In genomic region chr9:32571969-32572899, GRCh38 we compare ENCODE assay signal across 8 cellular contexts. TPM values are rescaled to one million over a fixed set of nuclear protein-coding genes. Genes with fewer than 3 reads are reported as not detected.
A peak's percentile ranks its signal among the peaks of the same experiment; 100 is the strongest.
DNase-seq lines count a peak whose midpoint lies in the region; ATAC-seq and TF ChIP-seq lines count a peak whose summit lies in the region.

No MANE protein-coding gene starts in this region.

- peak; percentile 79 for DNase-seq in AG08396 (ENCODE audit: low spot score)
- peak; percentile 50 for DNase-seq in NCI-H2196 (lab: John Stamatoyannopoulos, UW; ENCODE audit: unreplicated experiment)
- peak; percentile 52 to 54 for DNase-seq in activated CD4-positive, alpha-beta T cell treated with anti-CD3 and anti-CD28 coated beads for 24 hours (ENCODE audit: low read depth in 2 of 2)
- no peak for DNase-seq in coronary artery (ENCODE audit: low spot score)
- peak in 1 of 2 donors; percentile 52 for DNase-seq in left lung
- DNase-seq in stimulated activated CD4-positive, alpha-beta T cell treated with anti-CD3 and anti-CD28 coated beads, Interleukin-4, amount 100 ng/mL, for 4 hours = peak; percentile 58 to 81

- H3K27me3 ChIP-seq in left lung = no peaks in the 10 kb centered on the region

- intact Hi-C loops in left lung (cut with DNase I) = loop anchor here (10.0 kb wide), 2 partner anchors 137 to 187 kb away; partner anchors contain the start of gene ACO1 (in 1 of the 2)

- H3K4me3 ChIP-seq in coronary artery (peak overlapping the region; percentile 92), left lung (peak overlapping the region; percentile 74 to 81)

- peaks cover 19 to 34% of the 10 kb centered on the region in 2 donors for H3K4me1 ChIP-seq in left lung

- peaks cover 0 to 16% of the 10 kb centered on the region in 2 donors for H3K36me3 ChIP-seq in left lung

- no peak for TF ChIP-seq CTCF in coronary artery (IDR thresholded peaks at IDR 0.05)
- peak; percentile 42 to 69 for TF ChIP-seq CTCF in left lung (IDR thresholded peaks at IDR 0.05)

- ATAC-seq in GM18517 (IDR thresholded peaks at IDR 0.05; ENCODE audit: unreplicated experiment) = peak; percentile 88
- ATAC-seq in HG03064 (IDR thresholded peaks at IDR 0.05; ENCODE audit: low read depth, unreplicated experiment) = peak; percentile 86
- peak; percentile 96 for ATAC-seq in left lung

- peak overlapping the region; percentile 75 to 88 for H3K27ac ChIP-seq in coronary artery
- H3K27ac ChIP-seq in left lung = peak overlapping the region; percentile 82 to 85

- no peaks in the 10 kb centered on the region for H3K9me3 ChIP-seq in left lung

RNA-seq across cellular contexts. Expression of gene NDUFB6, which starts 0.7 kb away (rescaled TPM):
- total RNA-seq in left lung = 10 to 100 TPM; 44.1 to 51.2 TPM

RNA-seq across cellular contexts. Expression of gene TOPORS, which starts 19.8 kb away (rescaled TPM):
- 10 to 100 TPM; 13.2 to 15.1 TPM for total RNA-seq in left lung

RNA-seq across cellular contexts. Expression of gene SMIM27, which starts 20.1 kb away (rescaled TPM):
- 10 to 100 TPM in 1 of 2 donors, 1 to 10 TPM in 1; 8.0 to 14.4 TPM for total RNA-seq in left lung

RNA-seq across cellular contexts. Expression of gene RIGI, which starts 46.2 kb away (rescaled TPM):
- total RNA-seq in left lung = 10 to 100 TPM; 13.7 to 15.6 TPM
